Comparison of ENCODE assay signal across 1 cellular context in genomic region chr20:31862157-31862470, GRCh38.
TF ChIP-seq lines count a peak whose summit lies in the region.

No MANE protein-coding gene starts in this region.

TF ChIP-seq in WTC11, 78 proteins besides CTCF, POLR2A, EP300 and RAD21 (continued from another document):
- TF ChIP-seq PRDM15 (CRISPR knock-in tag; IDR thresholded peaks at IDR 0.05) (no peak; the same call in 1 of the 2 replicates), KAT7 (CRISPR knock-in tag; IDR thresholded peaks at IDR 0.05; ENCODE audit: borderline replicate concordance) (no peak), IRF2 (CRISPR knock-in tag; IDR thresholded peaks at IDR 0.05; ENCODE audit: borderline replicate concordance, low read depth) (no peak)
